9 cellular contexts compared by ENCODE assay signal in genomic region chr1:55428944-55429931, GRCh38.
DNase-seq lines count a peak whose midpoint lies in the region; ATAC-seq and TF ChIP-seq lines count a peak whose summit lies in the region.
"Had no signal": no experiment of that assay in that cellular context is flagged by ENCODE, and none has a peak within 500 bp of the region (broad histone marks: within the 10 kb centered on the region; RNA-seq: fewer than 3 reads in every experiment).

No MANE protein-coding gene starts in this region.

- H3K4me1 ChIP-seq in OCI-LY7 (ENCODE audit: insufficient read depth, low read length, poor library complexity, severe bottlenecking) = no peaks in the 10 kb centered on the region

- H2AFZ ChIP-seq in OCI-LY7 (ENCODE audit: low read length) = no peak overlapping the region

- intact Hi-C loops in OCI-LY7 (cut with micrococcal nuclease; ENCODE audit: unreplicated experiment) = no loop called here

- BruUV-seq in OCI-LY7 (replicated peaks; lab: Mats Ljungman, UMichigan) = no TSS peak

- peak; percentile 98 for DNase-seq in AG04449 (ENCODE audit: low read depth, low spot score)
- DNase-seq in MV-4-11 (lab: John Stamatoyannopoulos, UW) = peak; percentile 53
- DNase-seq in epithelial cell of esophagus (ENCODE audit: low read depth) = peak; percentile 95
- peak; percentile 79 for DNase-seq in mucosa of gallbladder (ENCODE audit: low spot score)
- DNase-seq in OCI-LY7 (ENCODE audit: low spot score) = no peak
- DNase-seq in SHP77 (lab: John Stamatoyannopoulos, UW) = no peak
- DNase-seq in activated CD4-positive, alpha-beta T cell treated with anti-CD3 and anti-CD28 coated beads, Interleukin-2, amount 50 U/mL, for 1 hour = no peak
- DNase-seq: CD4-positive, alpha-beta memory T cell had no signal

- no peak overlapping the region for H3K4me2 ChIP-seq in OCI-LY7 (ENCODE audit: low read length)

- H3K4me3 ChIP-seq in AG04449 (ENCODE audit: low read depth, low read length) (no peak overlapping the region), epithelial cell of esophagus (ENCODE audit: low read length) (no peak overlapping the region), OCI-LY7 (ENCODE audit: low read depth, low read length, poor library complexity, severe bottlenecking) (no peak overlapping the region)

- H3K36me3 ChIP-seq in OCI-LY7 (ENCODE audit: insufficient read depth, low read length) = no peaks in the 10 kb centered on the region

- ATAC-seq in HG03520 (IDR thresholded peaks at IDR 0.05; ENCODE audit: unreplicated experiment) = no peak

- H4K20me1 ChIP-seq in OCI-LY7 (ENCODE audit: insufficient read depth, low read length) = no peaks in the 10 kb centered on the region

- H3K9me3 ChIP-seq in OCI-LY7 (ENCODE audit: low read length) = no peaks in the 10 kb centered on the region

- POLR2A ChIA-PET in AG04449 (lab: Yijun Ruan, JAX) = interaction anchor here (0.5 to 1.6 kb wide), 8 partner anchors 15 to 318 kb away, joined by 3 to 7 read pairs (median 4); no protein-coding TSS in a partner anchor
- POLR2A ChIA-PET in OCI-LY7 (lab: Charles Lee) = no interaction called here

- CTCF ChIA-PET in AG04449 (lab: Yijun Ruan, JAX) (interaction anchor here (0.7 to 1.3 kb wide), 2 partner anchors 1155 to 1392 kb away, joined by 3 to 4 read pairs; no protein-coding TSS in a partner anchor), OCI-LY7 (lab: Charles Lee; ENCODE audit: unreplicated experiment) (no interaction called here)

- H3K27ac ChIP-seq in OCI-LY7 (ENCODE audit: low read depth, low read length, poor library complexity, severe bottlenecking) = no peak overlapping the region

- H3K9me2 ChIP-seq in OCI-LY7 (ENCODE audit: insufficient read depth, low read length) = no peaks in the 10 kb centered on the region

- no peaks in the 10 kb centered on the region for H3K79me2 ChIP-seq in OCI-LY7 (ENCODE audit: insufficient read depth, low read depth, low read length)

- TF ChIP-seq CTCF in AG04449 (IDR thresholded peaks at IDR 0.05; ENCODE audit: insufficient read depth, low read length, missing control alignments) (no peak), epithelial cell of esophagus (IDR thresholded peaks at IDR 0.05; ENCODE audit: insufficient read depth, low read depth, low read length, missing control alignments) (no peak), OCI-LY7 (conservative IDR thresholded peaks at IDR 0.05; ENCODE audit: low read length) (no peak)

Comparison
In these comparisons a context has a peak if more than half of its experiments do, and no peak if none do; other contexts are left out.
1. DNase-seq: peak in AG04449 (single experiment), MV-4-11 (single experiment), epithelial cell of esophagus (single experiment) and mucosa of gallbladder (single experiment); none in OCI-LY7 (single experiment), SHP77 (0 of 2) and activated CD4-positive, alpha-beta T cell treated with anti-CD3 and anti-CD28 coated beads, Interleukin-2, amount 50 U/mL, for 1 hour (single experiment).